13 cellular contexts compared by ENCODE assay signal in the genomic region with DNA sequence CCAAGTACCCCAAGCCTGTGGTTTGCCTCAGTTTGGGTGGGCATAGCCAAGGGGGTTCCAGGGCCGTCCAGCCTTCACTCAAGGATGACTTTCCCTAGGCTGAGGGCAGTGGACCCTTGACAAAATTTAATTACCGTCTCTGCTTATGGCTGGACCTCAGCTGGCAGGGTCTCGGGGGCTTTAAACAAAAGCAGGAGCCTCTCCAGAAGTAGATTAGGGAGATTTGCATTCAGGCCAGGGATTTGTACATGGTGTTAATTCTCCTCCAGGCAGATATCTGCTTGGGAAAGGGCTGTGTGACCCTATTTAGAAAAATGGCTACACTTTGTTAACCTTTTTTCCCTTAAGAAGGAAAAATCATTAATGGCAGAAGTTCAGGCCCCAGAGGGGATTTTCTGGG.
"Had no signal": no experiment of that assay in that cellular context is flagged by ENCODE, and none has a peak within 500 bp of the region (broad histone marks: within the 10 kb centered on the region; RNA-seq: fewer than 3 reads in every experiment).

No MANE protein-coding gene starts in this region.

- H3K27ac Mint-ChIP-seq: activated CD4-positive, alpha-beta memory T cell treated with anti-CD3 and anti-CD28 coated beads for 36 hours; activated naive CD8-positive, alpha-beta T cell treated with anti-CD3 and anti-CD28 coated beads for 36 hours; T-helper 2 cell treated with Interferon-gamma antibody and Interleukin-4, amounts not matched to agents 5 μg/mL and 100 μg/mL, for 36 hours had no signal

- H3K9me3 Mint-ChIP-seq: activated CD4-positive, alpha-beta memory T cell treated with anti-CD3 and anti-CD28 coated beads for 36 hours; activated naive CD8-positive, alpha-beta T cell treated with anti-CD3 and anti-CD28 coated beads for 36 hours; T-helper 2 cell treated with Interferon-gamma antibody and Interleukin-4, amounts not matched to agents 5 μg/mL and 100 μg/mL, for 36 hours had no signal

- H3K4me3 Mint-ChIP-seq: activated CD4-positive, alpha-beta memory T cell treated with anti-CD3 and anti-CD28 coated beads for 36 hours; activated naive CD8-positive, alpha-beta T cell treated with anti-CD3 and anti-CD28 coated beads for 36 hours; T-helper 2 cell treated with Interferon-gamma antibody and Interleukin-4, amounts not matched to agents 5 μg/mL and 100 μg/mL, for 36 hours had no signal

- H3K27me3 Mint-ChIP-seq: activated naive CD8-positive, alpha-beta T cell treated with anti-CD3 and anti-CD28 coated beads for 36 hours had no signal

- H3K27me3 ChIP-seq: breast epithelium, thyroid gland had no signal

- H3K27ac ChIP-seq: thyroid gland had no signal

- ATAC-seq: right cardiac atrium had no signal

- H3K4me1 ChIP-seq: breast epithelium had no signal

- DNase-seq: activated CD4-positive, alpha-beta memory T cell treated with anti-CD3 and anti-CD28 coated beads for 36 hours; activated gamma-delta T cell treated with Interleukin-2 at 50 U/mL for 16 hours; activated naive CD8-positive, alpha-beta T cell treated with anti-CD3 and anti-CD28 coated beads for 36 hours; activated T-cell treated with anti-CD3 and anti-CD28 coated beads, Interleukin-2, amount 50 U/mL, for 48 hours; foreskin melanocyte; islet precursor cell; posterior cingulate gyrus; small intestine; SW 1271; thyroid gland had no signal

- H3K36me3 Mint-ChIP-seq: activated CD4-positive, alpha-beta memory T cell treated with anti-CD3 and anti-CD28 coated beads for 36 hours; activated naive CD8-positive, alpha-beta T cell treated with anti-CD3 and anti-CD28 coated beads for 36 hours had no signal

- H3K9me3 ChIP-seq: breast epithelium, thyroid gland had no signal

- H3K4me1 Mint-ChIP-seq: activated naive CD8-positive, alpha-beta T cell treated with anti-CD3 and anti-CD28 coated beads for 36 hours had no signal

- H3K4me3 ChIP-seq: breast epithelium, thyroid gland had no signal

- H3K36me3 ChIP-seq: breast epithelium, thyroid gland had no signal
